8 cellular contexts compared by ENCODE assay signal in the genomic region with DNA sequence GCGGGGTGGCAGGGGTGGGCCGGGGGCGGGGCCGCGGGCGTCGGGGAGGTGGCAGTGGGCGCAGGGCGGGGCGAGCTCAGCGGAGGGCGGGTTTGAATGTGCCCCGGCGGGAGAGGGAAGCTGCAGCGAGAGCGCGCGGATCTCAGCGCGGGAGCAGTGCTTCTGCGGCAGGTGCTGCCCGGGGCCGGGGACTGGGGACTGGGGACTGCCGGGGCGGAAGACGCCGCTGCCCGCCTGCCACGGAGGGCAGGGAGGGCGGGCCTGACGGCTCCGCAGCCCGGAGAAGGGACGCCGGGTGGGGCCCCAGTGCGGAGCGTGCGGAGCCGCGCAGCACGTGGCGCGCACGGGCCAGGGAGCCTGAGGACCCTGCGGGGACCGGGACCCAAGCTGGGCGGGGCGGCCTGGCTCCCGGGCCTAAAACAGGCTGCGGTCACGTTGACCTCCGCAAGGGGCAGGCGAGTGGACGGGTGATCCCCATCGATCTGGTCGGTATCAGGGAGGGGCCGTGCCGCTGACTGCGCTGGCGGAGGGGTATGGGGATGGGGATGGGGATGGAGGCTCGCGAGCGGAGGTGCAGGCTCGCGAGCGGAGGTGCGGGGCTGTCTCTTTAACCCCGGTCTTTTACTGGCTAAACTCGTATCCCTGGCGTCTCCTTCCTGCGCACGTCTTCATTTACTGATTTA. TPM values are rescaled to one million over a fixed set of nuclear protein-coding genes. Genes with fewer than 3 reads are reported as not detected.
DNase-seq lines count a peak whose midpoint lies in the region; ATAC-seq and TF ChIP-seq lines count a peak whose summit lies in the region.

A gene (plus strand): TSS at position 125 of the 683 bp plus-strand sequence. CDS start 3,719 bp downstream, outside the sequence.

- peak; percentile 74 to 88 (median 76) for DNase-seq in CD8-positive, alpha-beta memory T cell
- no peak for DNase-seq in LNCaP clone FGC (ENCODE audit: low read depth)
- peak; percentile 95 for DNase-seq in SK-N-SH
- DNase-seq in activated naive CD4-positive, alpha-beta T cell treated with anti-CD3 and anti-CD28 coated beads for 36 hours, result peak; percentile 87
- no peak for DNase-seq in glomerular endothelial cell (ENCODE audit: extremely low read depth, low read depth, low spot score)
- DNase-seq in osteoblast (ENCODE audit: insufficient read length, low spot score, missing footprints), result peak; percentile 98

- TF ChIP-seq CTCF in LNCaP clone FGC (IDR thresholded peaks at IDR 0.05; ENCODE audit: control insufficient read depth, extremely low read depth, insufficient read depth) (peak; percentile 39), SK-N-SH (IDR thresholded peaks at IDR 0.05) (no peak; the same call in 1 of the 2 replicates), osteoblast (IDR thresholded peaks at IDR 0.05; ENCODE audit: extremely low read depth, low read depth, low read length) (peak; percentile 12)

- H3K27me3 Mint-ChIP-seq in CD8-positive, alpha-beta memory T cell, result peaks cover under 1 to 6% of the 10 kb centered on the region in 2 donors
- peaks cover 2% of the 10 kb centered on the region for H3K27me3 Mint-ChIP-seq in activated naive CD4-positive, alpha-beta T cell treated with anti-CD3 and anti-CD28 coated beads for 36 hours (ENCODE audit: low read depth)

- peaks cover 5% of the 10 kb centered on the region for H3K27me3 ChIP-seq in CD8-positive, alpha-beta memory T cell (ENCODE audit: insufficient read depth, low read length, poor library complexity, severe bottlenecking)
- H3K27me3 ChIP-seq in SK-N-SH (ENCODE audit: insufficient read depth) (no peaks in the 10 kb centered on the region), osteoblast (ENCODE audit: insufficient read depth, low read length) (no peaks in the 10 kb centered on the region), thymus (ENCODE audit: control insufficient read depth, insufficient read depth) (no peaks in the 10 kb centered on the region)

- H2AFZ ChIP-seq in SK-N-SH (ENCODE audit: low read depth) (peak within 1 kb of the TSS; percentile 56), osteoblast (ENCODE audit: low read length) (peak within 1 kb of the TSS; percentile 85)

- peak within 1 kb of the TSS in 7 of 8 donors; percentile 36 to 76 (median 62) for H3K27ac Mint-ChIP-seq in CD8-positive, alpha-beta memory T cell
- peak within 1 kb of the TSS; percentile 31 for H3K27ac Mint-ChIP-seq in activated naive CD4-positive, alpha-beta T cell treated with anti-CD3 and anti-CD28 coated beads for 36 hours

- TF ChIP-seq EP300 in SK-N-SH (IDR thresholded peaks at IDR 0.05; ENCODE audit: borderline replicate concordance in 1 of 2, low read depth in 1 of 2, low read length in 1 of 2), result no peak

- no peaks in the 10 kb centered on the region for H3K36me3 Mint-ChIP-seq in CD8-positive, alpha-beta memory T cell
- H3K36me3 Mint-ChIP-seq in activated naive CD4-positive, alpha-beta T cell treated with anti-CD3 and anti-CD28 coated beads for 36 hours (ENCODE audit: low read depth), result peaks cover 14% of the 10 kb centered on the region

- no peaks in the 10 kb centered on the region for H3K9me3 ChIP-seq in CD8-positive, alpha-beta memory T cell (ENCODE audit: low read length)
- no peaks in the 10 kb centered on the region for H3K9me3 ChIP-seq in SK-N-SH
- H3K9me3 ChIP-seq in osteoblast (ENCODE audit: low read depth, low read length), result no peaks in the 10 kb centered on the region
- H3K9me3 ChIP-seq in thymus (ENCODE audit: control insufficient read depth), result no peaks in the 10 kb centered on the region

- no peaks in the 10 kb centered on the region for H3K36me3 ChIP-seq in CD8-positive, alpha-beta memory T cell (ENCODE audit: insufficient read depth, low read length)
- H3K36me3 ChIP-seq in SK-N-SH (replicated peaks in 1 of 2; ENCODE audit: control insufficient read depth in 1 of 2, insufficient read depth in 2 of 2, low read length in 1 of 2) (no peaks in the 10 kb centered on the region), osteoblast (ENCODE audit: insufficient read depth, low read length) (no peaks in the 10 kb centered on the region), thymus (ENCODE audit: control insufficient read depth, insufficient read depth) (peaks cover 6% of the 10 kb centered on the region)

- peak; percentile 49 for ATAC-seq in GM21367 (IDR thresholded peaks at IDR 0.05; ENCODE audit: unreplicated experiment)

- POLR2A ChIA-PET in CD8-positive, alpha-beta memory T cell (lab: Charles Lee), result interaction anchor here (0.8 to 4.5 kb wide), 4 partner anchors 14 to 41 kb away, joined by 3 to 24 read pairs (median 4); a partner anchor contains a TSS
- POLR2A ChIA-PET in SK-N-SH (lab: Yijun Ruan, JAX), result interaction anchor here (0.6 to 4.7 kb wide), 5 partner anchors 10 to 148 kb away, joined by 3 to 49 read pairs (median 4); a partner anchor contains a TSS

- peak within 1 kb of the TSS; percentile 62 for H3K4me3 ChIP-seq in CD8-positive, alpha-beta memory T cell (ENCODE audit: low read length)
- peak within 1 kb of the TSS; percentile 65 for H3K4me3 ChIP-seq in LNCaP clone FGC (ENCODE audit: low read depth, low read length)
- H3K4me3 ChIP-seq in SK-N-SH (ENCODE audit: low read depth in 2 of 2, low read length in 1 of 2), result peak within 1 kb of the TSS; percentile 53 to 65
- H3K4me3 ChIP-seq in osteoblast (ENCODE audit: insufficient read depth, low read length), result peak within 1 kb of the TSS; percentile 72
- H3K4me3 ChIP-seq in thymus (ENCODE audit: low read length), result peak within 1 kb of the TSS; percentile 74

- H3K4me1 ChIP-seq in CD8-positive, alpha-beta memory T cell (ENCODE audit: insufficient read depth, low read length), result peaks cover 10% of the 10 kb centered on the region
- H3K4me1 ChIP-seq in SK-N-SH (ENCODE audit: control insufficient read depth in 1 of 2, insufficient read depth in 2 of 2, low read depth in 1 of 2, low read length in 1 of 2) (peaks cover 14 to 74% of the 10 kb centered on the region in 2 experiments), osteoblast (ENCODE audit: insufficient read depth, low read length) (peaks cover 39% of the 10 kb centered on the region), thymus (ENCODE audit: control insufficient read depth, insufficient read depth, low read length) (peaks cover 54% of the 10 kb centered on the region)

- peaks cover 3% of the 10 kb centered on the region for H3F3A ChIP-seq in SK-N-SH (replicated peaks; ENCODE audit: insufficient read depth)

- peak within 1 kb of the TSS; percentile 54; the same call in 1 of the 2 replicates for H3K9ac ChIP-seq in SK-N-SH

- peaks cover 15 to 24% (median 16%) of the 10 kb centered on the region in 3 donors for H3K4me1 Mint-ChIP-seq in CD8-positive, alpha-beta memory T cell
- peaks cover 49% of the 10 kb centered on the region for H3K4me1 Mint-ChIP-seq in activated naive CD4-positive, alpha-beta T cell treated with anti-CD3 and anti-CD28 coated beads for 36 hours (ENCODE audit: low read depth)

- TF ChIP-seq RAD21 in SK-N-SH (IDR thresholded peaks at IDR 0.05; ENCODE audit: low read length), result no peak

- H3K4me2 ChIP-seq in SK-N-SH (peak within 1 kb of the TSS; percentile 99), osteoblast (ENCODE audit: insufficient read depth, low read length) (peak within 1 kb of the TSS; percentile 94)

- peaks cover 7% of the 10 kb centered on the region; the same call in 1 of the 2 replicates for H3K79me2 ChIP-seq in SK-N-SH (ENCODE audit: insufficient read depth)
- H3K79me2 ChIP-seq in osteoblast (ENCODE audit: insufficient read depth, low read length), result peaks cover 20% of the 10 kb centered on the region

- no peaks in the 10 kb centered on the region for H3K9me3 Mint-ChIP-seq in CD8-positive, alpha-beta memory T cell
- H3K9me3 Mint-ChIP-seq in activated naive CD4-positive, alpha-beta T cell treated with anti-CD3 and anti-CD28 coated beads for 36 hours, result no peaks in the 10 kb centered on the region

- H3K27ac ChIP-seq in CD8-positive, alpha-beta memory T cell (ENCODE audit: low read depth, low read length), result peak within 1 kb of the TSS; percentile 45
- H3K27ac ChIP-seq in SK-N-SH (ENCODE audit: low read depth in 2 of 2, low read length in 1 of 2), result peak within 1 kb of the TSS in 1 of 2 experiments; percentile 98; a peak in 2 of 4 replicates
- no peak within 1 kb of the TSS for H3K27ac ChIP-seq in osteoblast (ENCODE audit: low read depth, low read length)
- H3K27ac ChIP-seq in thymus (ENCODE audit: low read depth), result peak within 1 kb of the TSS; percentile 22

- no peaks in the 10 kb centered on the region for H3K9me2 ChIP-seq in SK-N-SH

- WGBS in SK-N-SH (ENCODE audit: low lambda C conversion rate), result 1% methylated on average over 24 of the region's 72 CpGs
- 1% methylated on average over 72 of the region's 72 CpGs for WGBS in thymus

- intact Hi-C loops in activated naive CD4-positive, alpha-beta T cell treated with anti-CD3 and anti-CD28 coated beads for 36 hours (cut with micrococcal nuclease), result loop anchor here (1.0 to 5.0 kb wide), 5 partner anchors 24 to 163 kb away; a partner anchor contains a TSS

- H4K20me1 ChIP-seq in SK-N-SH (ENCODE audit: insufficient read depth), result peaks cover 5% of the 10 kb centered on the region; the same call in 1 of the 2 replicates
- H4K20me1 ChIP-seq in osteoblast (ENCODE audit: insufficient read depth, low read length), result no peaks in the 10 kb centered on the region

- CTCF ChIA-PET in CD8-positive, alpha-beta memory T cell (lab: Charles Lee), result interaction anchor here (0.8 to 8.0 kb wide), 6 partner anchors 12 to 92 kb away, joined by 3 to 69 read pairs (median 4); a partner anchor contains a TSS
- CTCF ChIA-PET in SK-N-SH (lab: Yijun Ruan, JAX), result interaction anchor here (0.7 to 13.7 kb wide), 12 partner anchors 11 to 449 kb away, joined by 3 to 224 read pairs (median 4); a partner anchor contains a TSS
- CTCF ChIA-PET in activated naive CD4-positive, alpha-beta T cell treated with anti-CD3 and anti-CD28 coated beads for 36 hours (lab: Charles Lee), result interaction anchor here (0.6 to 5.9 kb wide), 13 partner anchors 8 to 116 kb away, joined by 3 to 77 read pairs (median 4); a partner anchor contains a TSS

- H3K4me3 Mint-ChIP-seq in CD8-positive, alpha-beta memory T cell, result peak within 1 kb of the TSS; percentile 81 to 90 (median 84)
- peak within 1 kb of the TSS; percentile 85 for H3K4me3 Mint-ChIP-seq in activated naive CD4-positive, alpha-beta T cell treated with anti-CD3 and anti-CD28 coated beads for 36 hours

RNA-seq across cellular contexts. Expression of the gene that starts here (rescaled TPM):
- total RNA-seq in CD8-positive, alpha-beta memory T cell, result 100 to 1,000 TPM; 116 TPM
- polyA plus RNA-seq in CD8-positive, alpha-beta memory T cell, result 3.6 TPM
- 44.5 and 49.7 TPM in 2 replicates for polyA plus RNA-seq in SK-N-SH (2012; rRNA removed)
- 23.7 and 34.3 TPM in 2 replicates for polyA plus RNA-seq in SK-N-SH (2012; cell fraction: cytosol; rRNA removed)
- 72.9 and 74.9 TPM in 2 replicates for polyA plus RNA-seq in SK-N-SH (2012; cell fraction: nucleus; rRNA removed)
- total RNA-seq in activated naive CD4-positive, alpha-beta T cell treated with anti-CD3 and anti-CD28 coated beads for 36 hours, result 10 to 100 TPM; 32.7 to 33.4 TPM
- total RNA-seq in glomerular endothelial cell, result 185 and 208 TPM in 2 replicates
- 8.0 and 10.0 TPM in 2 replicates for total RNA-seq in osteoblast
- 17.9 TPM for polyA plus RNA-seq in thymus

Comparison
In these comparisons a context has a peak if more than half of its experiments do, and no peak if none do; other contexts are left out.
1. DNase-seq: peak in CD8-positive, alpha-beta memory T cell (5 of 5), SK-N-SH (single experiment), activated naive CD4-positive, alpha-beta T cell treated with anti-CD3 and anti-CD28 coated beads for 36 hours (single experiment) and osteoblast (single experiment); none in LNCaP clone FGC (single experiment) and glomerular endothelial cell (single experiment).
2. Peak in every context shown above with its lines, with median percentiles within 50 percentile points of each other: H3K4me3 ChIP-seq.